Comparison of ENCODE assay signal across 17 cellular contexts in the genomic region with DNA sequence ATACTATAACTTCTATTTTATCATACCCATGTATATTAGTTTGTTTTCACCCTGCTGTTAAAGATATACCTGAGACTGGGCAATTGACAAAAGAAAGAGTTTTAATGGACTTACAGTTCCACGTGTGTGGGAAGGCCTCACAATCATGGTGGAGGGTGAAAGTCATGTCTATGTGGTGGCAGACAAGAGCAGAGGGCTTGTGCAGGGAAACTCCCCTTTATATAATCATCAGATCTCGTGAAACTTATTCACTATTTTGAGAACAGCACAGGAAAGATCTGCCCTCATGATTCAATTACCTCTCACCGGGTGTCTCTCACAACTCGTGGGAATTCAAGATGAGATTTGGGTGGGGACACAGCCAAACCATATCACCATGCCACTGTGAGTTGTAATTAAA.
DNase-seq lines count a peak whose midpoint lies in the region; ATAC-seq, FAIRE-seq and TF ChIP-seq lines count a peak whose summit lies in the region.
"Had no signal": no experiment of that assay in that cellular context is flagged by ENCODE, and none has a peak within 500 bp of the region (broad histone marks: within the 10 kb centered on the region; RNA-seq: fewer than 3 reads in every experiment).

No MANE protein-coding gene starts in this region.

- in situ Hi-C loops in mammary epithelial cell (cut with MboI; ENCODE audit: low sequenced_read_pairs in 2 of 2): loop anchor here (10.0 to 25.0 kb wide), 2 partner anchors 126 to 134 kb away; partner anchors contain the start of gene SYNE2 (in 2 of the 2)

- no peak for TF ChIP-seq CTCF in natural killer cell (IDR thresholded peaks at IDR 0.05)
- no peak for TF ChIP-seq CTCF in mammary epithelial cell (conservative IDR thresholded peaks at IDR 0.05 in 1 of 2, IDR thresholded peaks at IDR 0.05 in 1 of 2; ENCODE audit: extremely low read depth in 1 of 2, insufficient read depth in 1 of 2, low read depth in 1 of 2, low read length in 2 of 2)
- no peak for TF ChIP-seq CTCF in mesothelial cell of epicardium (IDR thresholded peaks at IDR 0.05; ENCODE audit: unreplicated experiment)

- dilution Hi-C loops in mammary epithelial cell (cut with HindIII; ENCODE audit: low sequenced_read_pairs): no loop called here

- no peaks in the 10 kb centered on the region for H3K9me3 ChIP-seq in mammary epithelial cell (replicated peaks; ENCODE audit: insufficient read depth, low read length)
- H3K9me3 ChIP-seq: BE2C, Caco-2 had no signal

- H3K36me3 Mint-ChIP-seq in natural killer cell: no peaks in the 10 kb centered on the region
- peaks cover 10% of the 10 kb centered on the region for H3K36me3 Mint-ChIP-seq in natural killer cell treated with Interleukin-12 subunit alpha and Interleukin-12 subunit beta and Interleukin-15 and Interleukin-18, amount 100 ng/mL, for 72 hours
- peaks cover 26% of the 10 kb centered on the region for H3K36me3 Mint-ChIP-seq in mesothelial cell of epicardium

- intact Hi-C loops in natural killer cell (cut with micrococcal nuclease) (no loop called here), mammary epithelial cell (cut with micrococcal nuclease) (no loop called here)

- CTCF ChIA-PET in mammary epithelial cell (lab: Charles Lee; ENCODE audit: low non-redundant PET): no interaction called here

- no TSS peak for BruUV-seq in mammary epithelial cell (replicated peaks; lab: Mats Ljungman, UMichigan)

- H3K4me1 Mint-ChIP-seq in natural killer cell (peaks cover 23 to 24% of the 10 kb centered on the region in 2 donors), mesothelial cell of epicardium (peaks cover 3% of the 10 kb centered on the region)
- peaks cover 15 to 19% of the 10 kb centered on the region in 2 donors for H3K4me1 Mint-ChIP-seq in natural killer cell treated with Interleukin-12 subunit alpha and Interleukin-12 subunit beta and Interleukin-15 and Interleukin-18, amount 100 ng/mL, for 72 hours (ENCODE audit: low read depth in 2 of 2)
- H3K4me1 Mint-ChIP-seq: GM23338 had no signal

- peaks cover 13% of the 10 kb centered on the region for H3K4me1 ChIP-seq in mammary epithelial cell (ENCODE audit: insufficient read depth, low read length)
- H3K4me1 ChIP-seq: BE2C, Caco-2 had no signal

- no peaks in the 10 kb centered on the region for H3K27me3 ChIP-seq in mammary epithelial cell (ENCODE audit: insufficient read depth, low read length)
- H3K27me3 ChIP-seq: BE2C had no signal

- peak; percentile 95 for FAIRE-seq in HTR-8/SVneo (lab: Jason Lieb, UNC)
- peak; percentile 9 for FAIRE-seq in urothelium cell line (lab: Jason Lieb, UNC)

- no peaks in the 10 kb centered on the region for H4K20me1 ChIP-seq in mammary epithelial cell (ENCODE audit: insufficient read depth, low read length)

- DNase-seq in natural killer cell (no peak), HTR-8/SVneo (ENCODE audit: insufficient read length, low spot score) (no peak), mammary epithelial cell (peak; percentile 10), urothelium cell line (ENCODE audit: low spot score) (no peak), mesothelial cell of epicardium (ENCODE audit: low spot score in 2 of 2, unreplicated experiment in 2 of 2) (no peak), NCI-H1417 (lab: John Stamatoyannopoulos, UW) (no peak)
- DNase-seq in natural killer cell treated with Interleukin-12 subunit alpha and Interleukin-12 subunit beta and Interleukin-15 and Interleukin-18, amount 100 ng/mL, for 72 hours (ENCODE audit: low spot score): no peak
- DNase-seq in stimulated activated CD4-positive, alpha-beta T cell treated with anti-CD3 and anti-CD28 coated beads, Interleukin-12 subunit alpha, Interleukin-12 subunit beta, amount 100 ng/mL, for 4 hours: no peak
- DNase-seq: BE2C; Caco-2; CD8-positive, alpha-beta T cell; DND-41; GDM1; H7; IMR-90 had no signal

- H3K9me3 Mint-ChIP-seq in natural killer cell (no peaks in the 10 kb centered on the region), mesothelial cell of epicardium (no peaks in the 10 kb centered on the region)
- no peaks in the 10 kb centered on the region for H3K9me3 Mint-ChIP-seq in natural killer cell treated with Interleukin-12 subunit alpha and Interleukin-12 subunit beta and Interleukin-15 and Interleukin-18, amount 100 ng/mL, for 72 hours
- H3K9me3 Mint-ChIP-seq: CD8-positive, alpha-beta T cell; GM23338 had no signal

- no peaks in the 10 kb centered on the region for H3K79me2 ChIP-seq in mammary epithelial cell (ENCODE audit: insufficient read depth, low read length)

- peak in 2 of 3 donors; percentile 53 to 58 for ATAC-seq in natural killer cell
- no peak for ATAC-seq in natural killer cell treated with Interleukin-12 subunit alpha and Interleukin-12 subunit beta and Interleukin-15 and Interleukin-18, amount 100 ng/mL, for 72 hours
- ATAC-seq: CD8-positive, alpha-beta T cell; GM23338 had no signal

- peaks cover 5% of the 10 kb centered on the region for H3K36me3 ChIP-seq in mammary epithelial cell (ENCODE audit: insufficient read depth, low read length)
- H3K36me3 ChIP-seq: BE2C had no signal

- H3K4me3 Mint-ChIP-seq in natural killer cell (no peak overlapping the region), mesothelial cell of epicardium (no peak overlapping the region)
- no peak overlapping the region for H3K4me3 Mint-ChIP-seq in natural killer cell treated with Interleukin-12 subunit alpha and Interleukin-12 subunit beta and Interleukin-15 and Interleukin-18, amount 100 ng/mL, for 72 hours
- H3K4me3 Mint-ChIP-seq: CD8-positive, alpha-beta T cell; GM23338 had no signal

- no peak overlapping the region for H2AFZ ChIP-seq in mammary epithelial cell (ENCODE audit: low read depth, low read length)
- H2AFZ ChIP-seq: GM23338 had no signal

- no peaks in the 10 kb centered on the region for H3K27me3 Mint-ChIP-seq in natural killer cell (ENCODE audit: low read depth in 2 of 2)
- H3K27me3 Mint-ChIP-seq in natural killer cell treated with Interleukin-12 subunit alpha and Interleukin-12 subunit beta and Interleukin-15 and Interleukin-18, amount 100 ng/mL, for 72 hours: no peaks in the 10 kb centered on the region
- H3K27me3 Mint-ChIP-seq in mesothelial cell of epicardium (ENCODE audit: low read depth): no peaks in the 10 kb centered on the region

- H3K4me3 ChIP-seq in mammary epithelial cell (replicated peaks in 1 of 3; ENCODE audit: insufficient read depth in 1 of 3, low read depth in 2 of 3, low read length in 3 of 3): no peak overlapping the region
- H3K4me3 ChIP-seq: GM23338 had no signal

- 76% methylated on average over 4 of the region's 4 CpGs for WGBS in mammary epithelial cell (ENCODE audit: low coverage, missing lambda C conversion rate)

- peak overlapping the region; percentile 31 to 75 for H3K27ac Mint-ChIP-seq in natural killer cell
- H3K27ac Mint-ChIP-seq in natural killer cell treated with Interleukin-12 subunit alpha and Interleukin-12 subunit beta and Interleukin-15 and Interleukin-18, amount 100 ng/mL, for 72 hours: peak overlapping the region in 1 of 2 donors; percentile 59
- no peak overlapping the region for H3K27ac Mint-ChIP-seq in mesothelial cell of epicardium
- H3K27ac Mint-ChIP-seq: CD8-positive, alpha-beta T cell; GM23338 had no signal

- H3K9ac ChIP-seq in mammary epithelial cell (ENCODE audit: insufficient read depth, low read length): no peak overlapping the region

- no peak overlapping the region for H3K4me2 ChIP-seq in mammary epithelial cell (ENCODE audit: insufficient read depth, low read depth, low read length)
- H3K4me2 ChIP-seq: GM23338 had no signal

- H3K27ac ChIP-seq in mammary epithelial cell (ENCODE audit: insufficient read depth, low read depth, low read length): no peak overlapping the region
- H3K27ac ChIP-seq: C4-2B had no signal

Comparison
In these comparisons a context has a peak if more than half of its experiments do, and no peak if none do; other contexts are left out.
1. ATAC-seq: peak in natural killer cell (2 of 3); none in natural killer cell treated with Interleukin-12 subunit alpha and Interleukin-12 subunit beta and Interleukin-15 and Interleukin-18, amount 100 ng/mL, for 72 hours (0 of 2).